8 cellular contexts compared by ENCODE assay signal in genomic region chr5:150503977-150504620, GRCh38. TPM values are rescaled to one million over a fixed set of nuclear protein-coding genes. Genes with fewer than 3 reads are reported as not detected.
DNase-seq lines count a peak whose midpoint lies in the region; ATAC-seq and TF ChIP-seq lines count a peak whose summit lies in the region.

No MANE protein-coding gene starts in this region.

- H3K9me3 ChIP-seq in BE2C, result no peaks in the 10 kb centered on the region
- no peaks in the 10 kb centered on the region for H3K9me3 ChIP-seq in RWPE2 (ENCODE audit: severe bottlenecking)
- H3K9me3 ChIP-seq in osteoblast (ENCODE audit: low read depth, low read length), result no peaks in the 10 kb centered on the region

- peak; percentile 66 for DNase-seq in BE2C
- no peak for DNase-seq in RWPE2 (ENCODE audit: low spot score)
- DNase-seq in fibroblast of peridontal ligament (ENCODE audit: extremely low read depth), result peak; percentile 53
- peak; percentile 82 for DNase-seq in osteoblast (ENCODE audit: insufficient read length, low spot score, missing footprints)
- DNase-seq in stimulated activated CD4-positive, alpha-beta T cell treated with anti-CD3 and anti-CD28 coated beads, Interleukin-4, amount 100 ng/mL, for 1 hour, result no peak
- no peak for DNase-seq in activated CD4-positive, alpha-beta T cell treated with anti-CD3 and anti-CD28 coated beads, Interleukin-2, amount 50 U/mL, for 4 hours
- no peak for DNase-seq in OCI-M2 (lab: John Stamatoyannopoulos, UW; ENCODE audit: unreplicated experiment)

- H3K4me1 ChIP-seq in BE2C (peaks cover 14% of the 10 kb centered on the region), RWPE2 (ENCODE audit: insufficient read depth, poor library complexity, severe bottlenecking) (peaks cover 67% of the 10 kb centered on the region), osteoblast (ENCODE audit: insufficient read depth, low read length) (peaks cover 88% of the 10 kb centered on the region)

- TF ChIP-seq CTCF in BE2C (IDR thresholded peaks at IDR 0.05; ENCODE audit: low read depth, low read length), result no peak; the same call in 1 of the 2 replicates
- no peak for TF ChIP-seq CTCF in RWPE2 (IDR thresholded peaks at IDR 0.05; ENCODE audit: poor library complexity, severe bottlenecking)
- no peak for TF ChIP-seq CTCF in osteoblast (IDR thresholded peaks at IDR 0.05; ENCODE audit: extremely low read depth, low read depth, low read length)

- peaks cover 100% of the 10 kb centered on the region for H3K79me2 ChIP-seq in osteoblast (ENCODE audit: insufficient read depth, low read length)

- H3K4me3 ChIP-seq in BE2C (ENCODE audit: low read depth, low read length) (no peak overlapping the region), RWPE2 (ENCODE audit: severe bottlenecking) (no peak overlapping the region), osteoblast (ENCODE audit: insufficient read depth, low read length) (peak overlapping the region; percentile 20)

- H2AFZ ChIP-seq in osteoblast (ENCODE audit: low read length), result no peak overlapping the region

- H3K27ac ChIP-seq in RWPE2 (ENCODE audit: poor library complexity, severe bottlenecking), result peak overlapping the region; percentile 11
- H3K27ac ChIP-seq in osteoblast (ENCODE audit: low read depth, low read length), result peak overlapping the region; percentile 97

- no peaks in the 10 kb centered on the region for H3K36me3 ChIP-seq in BE2C
- peaks cover 14% of the 10 kb centered on the region for H3K36me3 ChIP-seq in RWPE2 (ENCODE audit: low read depth)
- peaks cover 37% of the 10 kb centered on the region for H3K36me3 ChIP-seq in osteoblast (ENCODE audit: insufficient read depth, low read length)

- H3K27me3 ChIP-seq in BE2C (no peaks in the 10 kb centered on the region), RWPE2 (ENCODE audit: insufficient read depth, poor library complexity, severe bottlenecking) (no peaks in the 10 kb centered on the region), osteoblast (ENCODE audit: insufficient read depth, low read length) (no peaks in the 10 kb centered on the region)

- peaks cover 59% of the 10 kb centered on the region for H4K20me1 ChIP-seq in osteoblast (ENCODE audit: insufficient read depth, low read length)

- H3K4me2 ChIP-seq in osteoblast (ENCODE audit: insufficient read depth, low read length), result peak overlapping the region; percentile 55

- ATAC-seq in RWPE2 (ENCODE audit: low read depth) (no peak), HG02981 (IDR thresholded peaks at IDR 0.05; ENCODE audit: unreplicated experiment) (no peak)

RNA-seq across cellular contexts. Expression of gene NDST1, which starts 3.8 kb away (rescaled TPM):
- polyA plus RNA-seq in BE2C (2012; ENCODE audit: insufficient read depth, insufficient read length, low read depth), result 26.2 TPM
- 89.9 and 104 TPM in 2 replicates for total RNA-seq in osteoblast

RNA-seq across cellular contexts. Expression of gene RPS14, which starts 54.6 kb away (rescaled TPM):
- polyA plus RNA-seq in BE2C (2012; ENCODE audit: insufficient read depth, insufficient read length, low read depth), result 2,025 TPM
- total RNA-seq in osteoblast, result 1,720 and 2,211 TPM in 2 replicates

Comparison
In these comparisons a context has a peak if more than half of its experiments do, and no peak if none do; other contexts are left out.
1. DNase-seq: peak in BE2C (single experiment), fibroblast of peridontal ligament (single experiment) and osteoblast (single experiment); none in RWPE2 (single experiment), stimulated activated CD4-positive, alpha-beta T cell treated with anti-CD3 and anti-CD28 coated beads, Interleukin-4, amount 100 ng/mL, for 1 hour (single experiment), activated CD4-positive, alpha-beta T cell treated with anti-CD3 and anti-CD28 coated beads, Interleukin-2, amount 50 U/mL, for 4 hours (0 of 2) and OCI-M2 (single experiment).